Comparison of ENCODE assay signal across 8 cellular contexts in genomic region chr15:85689729-85690128, GRCh38.
DNase-seq lines count a peak whose midpoint lies in the region; ATAC-seq and TF ChIP-seq lines count a peak whose summit lies in the region.

No MANE protein-coding gene starts in this region.

- no peaks in the 10 kb centered on the region for H3K27me3 Mint-ChIP-seq in activated T-cell treated with anti-CD3 and anti-CD28 coated beads, Interleukin-2, amount 50 U/mL, for 4 hours (ENCODE audit: low read depth)

- peak; percentile 35 for ATAC-seq in GM19452 (IDR thresholded peaks at IDR 0.05; ENCODE audit: unreplicated experiment)
- peak; percentile 63 to 67 for ATAC-seq in activated T-cell treated with anti-CD3 and anti-CD28 coated beads, Interleukin-2, amount 50 U/mL, for 4 hours

- H3K9me3 Mint-ChIP-seq in activated T-cell treated with anti-CD3 and anti-CD28 coated beads, Interleukin-2, amount 50 U/mL, for 4 hours = no peaks in the 10 kb centered on the region

- H3K4me1 Mint-ChIP-seq in activated T-cell treated with anti-CD3 and anti-CD28 coated beads, Interleukin-2, amount 50 U/mL, for 4 hours (ENCODE audit: low read depth) = peaks cover 75% of the 10 kb centered on the region

- peaks cover 23% of the 10 kb centered on the region for H3K36me3 Mint-ChIP-seq in activated T-cell treated with anti-CD3 and anti-CD28 coated beads, Interleukin-2, amount 50 U/mL, for 4 hours (ENCODE audit: insufficient read depth)

- H3K4me3 Mint-ChIP-seq in activated T-cell treated with anti-CD3 and anti-CD28 coated beads, Interleukin-2, amount 50 U/mL, for 4 hours = peak overlapping the region; percentile 96

- H3K4me3 ChIP-seq in fibroblast of pulmonary artery (replicated peaks; ENCODE audit: low read depth, low read length) = peak overlapping the region; percentile 47

- TF ChIP-seq CTCF in fibroblast of pulmonary artery (IDR thresholded peaks at IDR 0.05; ENCODE audit: low read length, missing control alignments) = no peak

- DNase-seq in AG08396 (ENCODE audit: low spot score) (peak; percentile 36), Kasumi-1 (lab: John Stamatoyannopoulos, UW) (peak; percentile 89 to 90), fibroblast of pulmonary artery (ENCODE audit: low read depth) (peak; percentile 84), nucleus accumbens (lab: John Stamatoyannopoulos, UW) (peak in 42 of 56 donors; percentile 3 to 76 (median 36)), amniotic stem cell (lab: John Stamatoyannopoulos, UW) (no peak), cortex of kidney (lab: John Stamatoyannopoulos, UW) (no peak)
- peak; percentile 49 for DNase-seq in activated T-cell treated with anti-CD3 and anti-CD28 coated beads, Interleukin-2, amount 50 U/mL, for 4 hours

Comparison
In these comparisons a context has a peak if more than half of its experiments do, and no peak if none do; other contexts are left out.
1. DNase-seq: peak in AG08396 (single experiment), Kasumi-1 (2 of 2), activated T-cell treated with anti-CD3 and anti-CD28 coated beads, Interleukin-2, amount 50 U/mL, for 4 hours (single experiment), fibroblast of pulmonary artery (single experiment) and nucleus accumbens (42 of 56); none in amniotic stem cell (single experiment) and cortex of kidney (single experiment).